15 cellular contexts compared by ENCODE assay signal in the genomic region with DNA sequence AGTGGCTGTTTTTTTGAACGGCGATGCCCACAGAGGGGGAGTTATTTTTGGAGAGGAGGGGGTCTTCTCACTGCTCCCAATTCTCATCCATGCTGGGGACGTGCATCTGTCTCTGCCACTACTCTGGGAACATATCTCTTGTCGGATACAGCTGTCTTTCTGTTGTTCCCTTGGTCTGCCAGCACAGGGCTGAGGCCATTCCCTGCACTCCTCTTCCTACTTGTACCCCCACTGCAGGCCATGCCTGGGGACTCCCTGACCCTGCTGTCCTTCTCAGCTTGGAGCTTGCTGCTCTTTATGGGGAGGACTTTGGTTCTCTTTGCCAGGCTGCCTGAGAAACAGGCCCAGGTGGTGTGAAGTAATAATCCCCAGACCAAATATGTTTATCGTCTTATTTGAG. TPM values are rescaled to one million over a fixed set of nuclear protein-coding genes. Genes with fewer than 3 reads are reported as not detected.
DNase-seq lines count a peak whose midpoint lies in the region; FAIRE-seq and TF ChIP-seq lines count a peak whose summit lies in the region.
"Had no signal": no experiment of that assay in that cellular context is flagged by ENCODE, and none has a peak within 500 bp of the region (broad histone marks: within the 10 kb centered on the region; RNA-seq: fewer than 3 reads in every experiment).

No MANE protein-coding gene starts in this region.

- H3K9me2 ChIP-seq in PC-9 (ENCODE audit: insufficient read depth) = no peaks in the 10 kb centered on the region
- H3K9me2 ChIP-seq: SK-N-SH had no signal

- H3K36me3 Mint-ChIP-seq in astrocyte (ENCODE audit: low read depth, unreplicated experiment) = peaks cover 5% of the 10 kb centered on the region
- peaks cover 3% of the 10 kb centered on the region for H3K36me3 Mint-ChIP-seq in activated CD4-positive, alpha-beta T cell treated with anti-CD3 and anti-CD28 coated beads, Interleukin-2, amount 10 ng/mL, durations not matched to agents 7 days and 5 days (ENCODE audit: low read depth)
- peaks cover 0 to 4% of the 10 kb centered on the region in 2 donors for H3K36me3 Mint-ChIP-seq in CD4-positive, alpha-beta memory T cell

- peaks cover 1% of the 10 kb centered on the region for H3K9me3 Mint-ChIP-seq in astrocyte (ENCODE audit: unreplicated experiment)
- H3K9me3 Mint-ChIP-seq in activated CD4-positive, alpha-beta T cell treated with anti-CD3 and anti-CD28 coated beads, Interleukin-2, amount 10 ng/mL, durations not matched to agents 7 days and 5 days = no peaks in the 10 kb centered on the region
- H3K9me3 Mint-ChIP-seq in CD4-positive, alpha-beta memory T cell = no peaks in the 10 kb centered on the region
- H3K9me3 Mint-ChIP-seq: activated CD4-positive, alpha-beta memory T cell treated with anti-CD3 and anti-CD28 coated beads, Interleukin-2, amount 10 ng/mL, durations not matched to agents 7 days and 5 days had no signal

- no peaks in the 10 kb centered on the region for H3K27me3 Mint-ChIP-seq in astrocyte (ENCODE audit: low read depth, unreplicated experiment)
- no peaks in the 10 kb centered on the region for H3K27me3 Mint-ChIP-seq in activated CD4-positive, alpha-beta T cell treated with anti-CD3 and anti-CD28 coated beads, Interleukin-2, amount 10 ng/mL, durations not matched to agents 7 days and 5 days
- H3K27me3 Mint-ChIP-seq in CD4-positive, alpha-beta memory T cell = no peaks in the 10 kb centered on the region
- H3K27me3 Mint-ChIP-seq: activated CD4-positive, alpha-beta memory T cell treated with anti-CD3 and anti-CD28 coated beads, Interleukin-2, amount 10 ng/mL, durations not matched to agents 7 days and 5 days had no signal

- DNase-seq in GM19239 (ENCODE audit: insufficient read length, low spot score) (no peak), astrocyte (ENCODE audit: low read depth) (no peak), PC-9 (no peak), prostate gland (ENCODE audit: low spot score) (no peak)
- no peak for DNase-seq in activated CD4-positive, alpha-beta T cell treated with anti-CD3 and anti-CD28 coated beads, Interleukin-2, amount 10 ng/mL, durations not matched to agents 7 days and 5 days
- DNase-seq in CD4-positive, alpha-beta memory T cell = no peak
- DNase-seq: activated CD4-positive, alpha-beta memory T cell treated with anti-CD3 and anti-CD28 coated beads, Interleukin-2, amount 10 ng/mL, durations not matched to agents 7 days and 5 days; mammary epithelial cell; nucleus accumbens; SK-N-SH had no signal

- H3K27ac ChIP-seq in BLaER1 (peak overlapping the region; percentile 40; the same call in 1 of the 2 replicates), astrocyte (ENCODE audit: low read depth, low read length) (peak overlapping the region; percentile 19), muscle layer of duodenum (ENCODE audit: low read length) (peak overlapping the region; percentile 25), PC-9 (no peak overlapping the region), prostate gland (no peak overlapping the region)
- no peak overlapping the region for H3K27ac ChIP-seq in CD4-positive, alpha-beta memory T cell (ENCODE audit: low read depth, low read length)
- H3K27ac ChIP-seq: epithelial cell of prostate, skin epidermis had no signal

- no TSS peak for BruUV-seq in PC-9 (replicated peaks; lab: Mats Ljungman, UMichigan)

- H3K27me3 ChIP-seq in BLaER1 (no peaks in the 10 kb centered on the region), astrocyte (ENCODE audit: insufficient read depth, low read length) (no peaks in the 10 kb centered on the region), muscle layer of duodenum (ENCODE audit: low read depth, low read length) (no peaks in the 10 kb centered on the region), PC-9 (ENCODE audit: insufficient read depth, low read depth) (no peaks in the 10 kb centered on the region), prostate gland (replicated peaks; ENCODE audit: insufficient read depth) (no peaks in the 10 kb centered on the region)
- no peaks in the 10 kb centered on the region for H3K27me3 ChIP-seq in CD4-positive, alpha-beta memory T cell (ENCODE audit: insufficient read depth, low read length)

- no peaks in the 10 kb centered on the region for H3K9me3 ChIP-seq in BLaER1
- no peaks in the 10 kb centered on the region for H3K9me3 ChIP-seq in astrocyte (ENCODE audit: insufficient read depth, low read depth, low read length)
- H3K9me3 ChIP-seq in muscle layer of duodenum (ENCODE audit: control insufficient read depth in 1 of 2, low read length in 2 of 2) = no peaks in the 10 kb centered on the region
- no peaks in the 10 kb centered on the region for H3K9me3 ChIP-seq in PC-9 (ENCODE audit: insufficient read depth, low read depth)
- no peaks in the 10 kb centered on the region for H3K9me3 ChIP-seq in CD4-positive, alpha-beta memory T cell (ENCODE audit: control insufficient read depth in 1 of 2, low read length in 2 of 2)
- no peaks in the 10 kb centered on the region for H3K9me3 ChIP-seq in prostate gland
- H3K9me3 ChIP-seq: SK-N-SH had no signal

- H3K36me3 ChIP-seq in BLaER1 = no peaks in the 10 kb centered on the region; the same call in 1 of the 2 replicates
- no peaks in the 10 kb centered on the region for H3K36me3 ChIP-seq in astrocyte (ENCODE audit: insufficient read depth, low read length)
- H3K36me3 ChIP-seq in muscle layer of duodenum (ENCODE audit: control insufficient read depth in 1 of 2, insufficient read depth in 2 of 2, low read length in 2 of 2) = no peaks in the 10 kb centered on the region
- no peaks in the 10 kb centered on the region for H3K36me3 ChIP-seq in PC-9 (ENCODE audit: low read depth)
- H3K36me3 ChIP-seq in CD4-positive, alpha-beta memory T cell (ENCODE audit: insufficient read depth, low read length) = no peaks in the 10 kb centered on the region
- no peaks in the 10 kb centered on the region for H3K36me3 ChIP-seq in prostate gland

- peaks cover 82% of the 10 kb centered on the region for H3K79me2 ChIP-seq in astrocyte (ENCODE audit: insufficient read depth, low read length)
- H3K79me2 ChIP-seq in PC-9 (ENCODE audit: low read depth) = peaks cover 23% of the 10 kb centered on the region

- H3K4me3 ChIP-seq in BLaER1 (no peak overlapping the region), astrocyte (ENCODE audit: insufficient read depth, low read depth, low read length) (no peak overlapping the region), muscle layer of duodenum (ENCODE audit: low read depth in 1 of 2, low read length in 2 of 2) (peak overlapping the region in 1 of 2 donors; percentile 10), PC-9 (no peak overlapping the region), prostate gland (no peak overlapping the region)
- H3K4me3 ChIP-seq in CD4-positive, alpha-beta memory T cell (ENCODE audit: low read length in 2 of 2) = no peak overlapping the region
- H3K4me3 ChIP-seq: skin epidermis had no signal

- H3K27ac Mint-ChIP-seq in astrocyte (ENCODE audit: unreplicated experiment) = peak overlapping the region; percentile 88
- H3K27ac Mint-ChIP-seq in activated CD4-positive, alpha-beta T cell treated with anti-CD3 and anti-CD28 coated beads, Interleukin-2, amount 10 ng/mL, durations not matched to agents 7 days and 5 days = no peak overlapping the region
- no peak overlapping the region for H3K27ac Mint-ChIP-seq in CD4-positive, alpha-beta memory T cell
- H3K27ac Mint-ChIP-seq: activated CD4-positive, alpha-beta memory T cell treated with anti-CD3 and anti-CD28 coated beads, Interleukin-2, amount 10 ng/mL, durations not matched to agents 7 days and 5 days had no signal

- TF ChIP-seq POLR2A in prostate gland (IDR thresholded peaks at IDR 0.05) = no peak

- WGBS in prostate gland = 56% methylated on average over 5 of the region's 5 CpGs

- intact Hi-C loops in PC-9 (cut with micrococcal nuclease; ENCODE audit: unreplicated experiment) (no loop called here), prostate gland (cut with DNase I) (no loop called here)
- intact Hi-C loops in CD4-positive, alpha-beta memory T cell (cut with micrococcal nuclease) = no loop called here

- peaks cover 47% of the 10 kb centered on the region for H3K4me1 Mint-ChIP-seq in astrocyte (ENCODE audit: low read depth, unreplicated experiment)
- H3K4me1 Mint-ChIP-seq in activated CD4-positive, alpha-beta T cell treated with anti-CD3 and anti-CD28 coated beads, Interleukin-2, amount 10 ng/mL, durations not matched to agents 7 days and 5 days = peaks cover 32% of the 10 kb centered on the region
- H3K4me1 Mint-ChIP-seq in CD4-positive, alpha-beta memory T cell = peaks cover 23 to 59% (median 45%) of the 10 kb centered on the region in 4 donors

- H4K20me1 ChIP-seq in BLaER1 (peaks cover 96% of the 10 kb centered on the region), astrocyte (ENCODE audit: insufficient read depth, low read length) (peaks cover 79% of the 10 kb centered on the region), PC-9 (ENCODE audit: insufficient read depth) (peaks cover 3% of the 10 kb centered on the region; the same call in 1 of the 2 replicates)

- FAIRE-seq in GM19239 (lab: Jason Lieb, UNC) (peak; percentile 45), astrocyte (lab: Jason Lieb, UNC) (no peak)
- FAIRE-seq: TTC549 had no signal

- CTCF ChIA-PET in PC-9 (lab: Charles Lee) = no interaction called here
- CTCF ChIA-PET in activated CD4-positive, alpha-beta T cell treated with anti-CD3 and anti-CD28 coated beads, Interleukin-2, amount 10 ng/mL, durations not matched to agents 7 days and 5 days (lab: Charles Lee) = interaction anchor here (1.0 kb wide), 1 partner anchor 20 kb away, joined by 3 read pairs; no protein-coding TSS in a partner anchor
- CTCF ChIA-PET in CD4-positive, alpha-beta memory T cell (lab: Charles Lee; ENCODE audit: partially characterized antibody) = interaction anchor here (2.3 kb wide), 1 partner anchor 20 kb away, joined by 8 read pairs; no protein-coding TSS in a partner anchor

- H3K9ac ChIP-seq in BLaER1 (no peak overlapping the region), astrocyte (ENCODE audit: low read length) (no peak overlapping the region)
- H3K9ac ChIP-seq: SK-N-SH had no signal

- H3K4me1 ChIP-seq in BLaER1 (peaks cover 72% of the 10 kb centered on the region), astrocyte (ENCODE audit: insufficient read depth, low read length) (peaks cover 26% of the 10 kb centered on the region), muscle layer of duodenum (ENCODE audit: control insufficient read depth in 1 of 2, insufficient read depth in 2 of 2, low read length in 2 of 2) (peaks cover 16 to 53% of the 10 kb centered on the region in 2 donors), PC-9 (replicated peaks; ENCODE audit: insufficient read depth) (no peaks in the 10 kb centered on the region), prostate gland (replicated peaks) (peaks cover 5% of the 10 kb centered on the region)
- H3K4me1 ChIP-seq in CD4-positive, alpha-beta memory T cell (ENCODE audit: insufficient read depth, low read length) = peaks cover 6% of the 10 kb centered on the region

- H3F3A ChIP-seq in PC-9 (ENCODE audit: insufficient read depth, low read depth) = no peaks in the 10 kb centered on the region

- peak overlapping the region; percentile 54 for H3K4me3 Mint-ChIP-seq in astrocyte (ENCODE audit: unreplicated experiment)
- no peak overlapping the region for H3K4me3 Mint-ChIP-seq in activated CD4-positive, alpha-beta T cell treated with anti-CD3 and anti-CD28 coated beads, Interleukin-2, amount 10 ng/mL, durations not matched to agents 7 days and 5 days
- peak overlapping the region in 1 of 8 donors; percentile 7 for H3K4me3 Mint-ChIP-seq in CD4-positive, alpha-beta memory T cell
- H3K4me3 Mint-ChIP-seq: activated CD4-positive, alpha-beta memory T cell treated with anti-CD3 and anti-CD28 coated beads, Interleukin-2, amount 10 ng/mL, durations not matched to agents 7 days and 5 days had no signal

- H3K4me2 ChIP-seq in BLaER1 = peak overlapping the region; percentile 13
- H3K4me2 ChIP-seq in astrocyte (ENCODE audit: low read length) = peak overlapping the region; percentile 69
- no peak overlapping the region for H3K4me2 ChIP-seq in PC-9
- H3K4me2 ChIP-seq: SK-N-SH had no signal

- TF ChIP-seq CTCF in astrocyte (IDR thresholded peaks at IDR 0.05; ENCODE audit: insufficient read depth, low read depth, low read length) (no peak), PC-9 (conservative IDR thresholded peaks at IDR 0.05) (no peak), prostate gland (IDR thresholded peaks at IDR 0.05) (no peak)

- no peak overlapping the region for H2AFZ ChIP-seq in astrocyte (ENCODE audit: low read depth, low read length)
- H2AFZ ChIP-seq in PC-9 = no peak overlapping the region

- POLR2A ChIA-PET in PC-9 (lab: Charles Lee; ENCODE audit: unreplicated experiment) = no interaction called here
- POLR2A ChIA-PET in activated CD4-positive, alpha-beta T cell treated with anti-CD3 and anti-CD28 coated beads, Interleukin-2, amount 10 ng/mL, durations not matched to agents 7 days and 5 days (lab: Charles Lee) = no interaction called here
- POLR2A ChIA-PET in CD4-positive, alpha-beta memory T cell (lab: Charles Lee; ENCODE audit: partially characterized antibody) = no interaction called here

RNA-seq across cellular contexts. Expression of gene LRCH1, which starts 19.0 kb away (rescaled TPM):
- total RNA-seq in astrocyte (17.4 and 17.7 TPM in 2 replicates), PC-9 (2021) (10.5 TPM in 2 replicates), prostate gland (10 to 100 TPM; 14.8 to 17.2 TPM)
- 10 to 100 TPM; 17.4 to 18.2 TPM for total RNA-seq in activated CD4-positive, alpha-beta T cell treated with anti-CD3 and anti-CD28 coated beads, Interleukin-2, amount 10 ng/mL, durations not matched to agents 7 days and 5 days
- 10 to 100 TPM; 18.0 to 19.1 TPM for total RNA-seq in CD4-positive, alpha-beta memory T cell
- polyA plus RNA-seq in CD4-positive, alpha-beta memory T cell = 1 to 10 TPM; 1.2 to 6.2 TPM

Comparison
In these comparisons a context has a peak if more than half of its experiments do, and no peak if none do; other contexts are left out.
1. H3K27ac ChIP-seq: peak in BLaER1 (single experiment), astrocyte (single experiment) and muscle layer of duodenum (single experiment); none in PC-9 (single experiment), CD4-positive, alpha-beta memory T cell (single experiment) and prostate gland (0 of 2).